Comparison of ENCODE assay signal across 20 cellular contexts in genomic region chr4:20284990-20285389, GRCh38. TPM values are rescaled to one million over a fixed set of nuclear protein-coding genes. Genes with fewer than 3 reads are reported as not detected.
DNase-seq lines count a peak whose midpoint lies in the region; ATAC-seq and TF ChIP-seq lines count a peak whose summit lies in the region.
"Had no signal": no experiment of that assay in that cellular context is flagged by ENCODE, and none has a peak within 500 bp of the region (broad histone marks: within the 10 kb centered on the region; RNA-seq: fewer than 3 reads in every experiment).

No MANE protein-coding gene starts in this region.

- no peak overlapping the region for H3K4me2 ChIP-seq in SK-N-SH
- H3K4me2 ChIP-seq: PC-9 had no signal

- DNase-seq in A172 (ENCODE audit: low spot score) (peak; percentile 57), HCEC 1CT (peak; percentile 25), SK-N-SH (no peak), foreskin keratinocyte (peak; percentile 80 to 93), anterior cingulate cortex (lab: John Stamatoyannopoulos, UW) (no peak)
- DNase-seq: activated CD4-positive, alpha-beta memory T cell treated with anti-CD3 and anti-CD28 coated beads, Interleukin-2, amount 10 ng/mL, durations not matched to agents 7 days and 5 days; activated naive CD8-positive, alpha-beta T cell treated with anti-CD3 and anti-CD28 coated beads for 36 hours; activated T-cell treated with anti-CD3 and anti-CD28 coated beads, Interleukin-2, amount 50 U/mL, for 48 hours; CD8-positive, alpha-beta T cell; central memory CD4-positive, alpha-beta T cell; effector memory CD4-positive, alpha-beta T cell; H7; NCI-H2029 treated with DMSO at 0.1 percent for 48 hours; NCI-H526 treated with DMSO at 0.1 percent for 48 hours; PC-9; retina had no signal

- H3K27me3 ChIP-seq in SK-N-SH (ENCODE audit: insufficient read depth) (no peaks in the 10 kb centered on the region), foreskin keratinocyte (no peaks in the 10 kb centered on the region)

- H3K36me3 ChIP-seq in SK-N-SH (replicated peaks in 1 of 2; ENCODE audit: control insufficient read depth in 1 of 2, insufficient read depth in 2 of 2, low read length in 1 of 2) = peaks cover 0 to 10% of the 10 kb centered on the region in 2 experiments

- CTCF ChIA-PET in SK-N-SH (lab: Yijun Ruan, JAX) = interaction anchor here (0.9 to 1.0 kb wide), 2 partner anchors 14 to 20 kb away, joined by 3 read pairs; no protein-coding TSS in a partner anchor

- no peak for TF ChIP-seq EP300 in SK-N-SH (IDR thresholded peaks at IDR 0.05; ENCODE audit: borderline replicate concordance in 1 of 2, low read depth in 1 of 2, low read length in 1 of 2)

- 81% methylated on average over 1 of the region's 1 CpG for WGBS in SK-N-SH (ENCODE audit: low lambda C conversion rate)

- H3F3A ChIP-seq in SK-N-SH (replicated peaks; ENCODE audit: insufficient read depth) = peaks cover 21% of the 10 kb centered on the region

- H3K9ac ChIP-seq in SK-N-SH = no peak overlapping the region

- H3K9me2 ChIP-seq in SK-N-SH = no peaks in the 10 kb centered on the region

- no peak for TF ChIP-seq RAD21 in SK-N-SH (IDR thresholded peaks at IDR 0.05; ENCODE audit: low read length)

- no peak overlapping the region for H3K4me3 ChIP-seq in SK-N-SH (ENCODE audit: low read depth in 2 of 2, low read length in 1 of 2)
- H3K4me3 ChIP-seq: PC-9 had no signal

- peaks cover 72% of the 10 kb centered on the region for H3K79me2 ChIP-seq in SK-N-SH (ENCODE audit: insufficient read depth)

- ATAC-seq in foreskin keratinocyte (peak; percentile 92), HG02840 (IDR thresholded peaks at IDR 0.05; ENCODE audit: low FRiP score, unreplicated experiment) (no peak), HG02759 (IDR thresholded peaks at IDR 0.05; ENCODE audit: unreplicated experiment) (no peak), HG03571 (IDR thresholded peaks at IDR 0.05; ENCODE audit: unreplicated experiment) (no peak)
- ATAC-seq: CD8-positive, alpha-beta T cell; natural killer cell treated with Interleukin-12 subunit alpha and Interleukin-12 subunit beta and Interleukin-15 and Interleukin-18, amount 100 ng/mL, for 72 hours had no signal

- H3K4me1 ChIP-seq in SK-N-SH (ENCODE audit: control insufficient read depth in 1 of 2, insufficient read depth in 2 of 2, low read depth in 1 of 2, low read length in 1 of 2) = peaks cover 0 to 30% of the 10 kb centered on the region in 2 experiments; a peak in 2 of 4 replicates
- peaks cover 50% of the 10 kb centered on the region for H3K4me1 ChIP-seq in foreskin keratinocyte

- H4K20me1 ChIP-seq in SK-N-SH (ENCODE audit: insufficient read depth) = no peaks in the 10 kb centered on the region

- peak overlapping the region in 1 of 2 experiments; percentile 46; a peak in 2 of 4 replicates for H3K27ac ChIP-seq in SK-N-SH (ENCODE audit: low read depth in 2 of 2, low read length in 1 of 2)
- peak overlapping the region; percentile 37 for H3K27ac ChIP-seq in foreskin keratinocyte
- H3K27ac ChIP-seq: PC-9 had no signal

- POLR2A ChIA-PET in SK-N-SH (lab: Yijun Ruan, JAX) = no interaction called here

- H3K9me3 ChIP-seq in SK-N-SH = no peaks in the 10 kb centered on the region

- no peak for TF ChIP-seq CTCF in SK-N-SH (IDR thresholded peaks at IDR 0.05)
- TF ChIP-seq CTCF in foreskin keratinocyte (conservative IDR thresholded peaks at IDR 0.05) = no peak

- no peak overlapping the region for H2AFZ ChIP-seq in SK-N-SH (ENCODE audit: low read depth)
- H2AFZ ChIP-seq: PC-9 had no signal

TF ChIP-seq in SK-N-SH, 30 proteins besides CTCF, POLR2A, EP300 and RAD21:
- TF ChIP-seq RCOR1 (IDR thresholded peaks at IDR 0.05; ENCODE audit: low read length) (no peak), FOSL2 (IDR thresholded peaks at IDR 0.05; ENCODE audit: borderline replicate concordance, low read depth) (peak; percentile 65; the same call in 1 of the 2 replicates), TCF12 (IDR thresholded peaks at IDR 0.05) (peak; percentile 59; the same call in 1 of the 2 replicates), NRF1 (IDR thresholded peaks at IDR 0.05; ENCODE audit: low read depth, low read length) (no peak), FOXJ3 (CRISPR knock-in tag; IDR thresholded peaks at IDR 0.05) (no peak), SIN3A (IDR thresholded peaks at IDR 0.05; ENCODE audit: borderline replicate concordance, low read depth, low read length) (no peak; the same call in 1 of the 2 replicates), TEAD4 (IDR thresholded peaks at IDR 0.05; ENCODE audit: borderline replicate concordance, insufficient read depth) (no peak), PBX3 (IDR thresholded peaks at IDR 0.05) (peak; percentile 69)
- TF ChIP-seq, protein P1, sequence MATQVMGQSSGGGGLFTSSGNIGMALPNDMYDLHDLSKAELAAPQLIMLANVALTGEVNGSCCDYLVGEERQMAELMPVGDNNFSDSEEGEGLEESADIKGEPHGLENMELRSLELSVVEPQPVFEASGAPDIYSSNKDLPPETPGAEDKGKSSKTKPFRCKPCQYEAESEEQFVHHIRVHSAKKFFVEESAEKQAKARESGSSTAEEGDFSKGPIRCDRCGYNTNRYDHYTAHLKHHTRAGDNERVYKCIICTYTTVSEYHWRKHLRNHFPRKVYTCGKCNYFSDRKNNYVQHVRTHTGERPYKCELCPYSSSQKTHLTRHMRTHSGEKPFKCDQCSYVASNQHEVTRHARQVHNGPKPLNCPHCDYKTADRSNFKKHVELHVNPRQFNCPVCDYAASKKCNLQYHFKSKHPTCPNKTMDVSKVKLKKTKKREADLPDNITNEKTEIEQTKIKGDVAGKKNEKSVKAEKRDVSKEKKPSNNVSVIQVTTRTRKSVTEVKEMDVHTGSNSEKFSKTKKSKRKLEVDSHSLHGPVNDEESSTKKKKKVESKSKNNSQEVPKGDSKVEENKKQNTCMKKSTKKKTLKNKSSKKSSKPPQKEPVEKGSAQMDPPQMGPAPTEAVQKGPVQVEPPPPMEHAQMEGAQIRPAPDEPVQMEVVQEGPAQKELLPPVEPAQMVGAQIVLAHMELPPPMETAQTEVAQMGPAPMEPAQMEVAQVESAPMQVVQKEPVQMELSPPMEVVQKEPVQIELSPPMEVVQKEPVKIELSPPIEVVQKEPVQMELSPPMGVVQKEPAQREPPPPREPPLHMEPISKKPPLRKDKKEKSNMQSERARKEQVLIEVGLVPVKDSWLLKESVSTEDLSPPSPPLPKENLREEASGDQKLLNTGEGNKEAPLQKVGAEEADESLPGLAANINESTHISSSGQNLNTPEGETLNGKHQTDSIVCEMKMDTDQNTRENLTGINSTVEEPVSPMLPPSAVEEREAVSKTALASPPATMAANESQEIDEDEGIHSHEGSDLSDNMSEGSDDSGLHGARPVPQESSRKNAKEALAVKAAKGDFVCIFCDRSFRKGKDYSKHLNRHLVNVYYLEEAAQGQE (IDR thresholded peaks at IDR 0.05; ENCODE audit: low read depth, low read length) = no peak
TF ChIP-seq in SK-N-SH: peak in this region for 3.

RNA-seq across cellular contexts. Expression of gene SLIT2, which starts 33.3 kb away (rescaled TPM):
- total RNA-seq in A172 (2014; rRNA removed; shearing (Covaris generic)) = 14.6 and 16.8 TPM in 2 replicates
- polyA plus RNA-seq in SK-N-SH (2012; rRNA removed) (53.6 and 68.7 TPM in 2 replicates), foreskin keratinocyte (4.5 and 6.0 TPM in 2 replicates)
- 69.5 and 76.0 TPM in 2 replicates for polyA plus RNA-seq in SK-N-SH (2012; cell fraction: cytosol; rRNA removed)
- 69.7 and 99.6 TPM in 2 replicates for polyA plus RNA-seq in SK-N-SH (2012; cell fraction: nucleus; rRNA removed)
- 22.6 and 26.9 TPM in 2 replicates for total RNA-seq in foreskin keratinocyte
- total RNA-seq: activated CD4-positive, alpha-beta memory T cell treated with anti-CD3 and anti-CD28 coated beads, Interleukin-2, amount 10 ng/mL, durations not matched to agents 7 days and 5 days; activated naive CD8-positive, alpha-beta T cell treated with anti-CD3 and anti-CD28 coated beads for 36 hours; CD8-positive, alpha-beta T cell; natural killer cell treated with Interleukin-12 subunit alpha and Interleukin-12 subunit beta and Interleukin-15 and Interleukin-18, amount 100 ng/mL, for 72 hours had no signal

Comparison
In these comparisons a context has a peak if more than half of its experiments do, and no peak if none do; other contexts are left out.
1. DNase-seq: peak in A172 (single experiment), HCEC 1CT (single experiment) and foreskin keratinocyte (2 of 2); none in SK-N-SH (single experiment) and anterior cingulate cortex (0 of 58).